Comparison of ENCODE assay signal across 8 cellular contexts in genomic region chr3:9932843-9933560, GRCh38. TPM values are rescaled to one million over a fixed set of nuclear protein-coding genes. Genes with fewer than 3 reads are reported as not detected.
DNase-seq lines count a peak whose midpoint lies in the region; ATAC-seq and TF ChIP-seq lines count a peak whose summit lies in the region.

No MANE protein-coding gene starts in this region.

- H3K79me2 ChIP-seq in PC-9 (ENCODE audit: low read depth) = peaks cover 15% of the 10 kb centered on the region
- no peaks in the 10 kb centered on the region for H3K79me2 ChIP-seq in neural cell (replicated peaks; ENCODE audit: insufficient read depth, low read length)

- H3K4me2 ChIP-seq in PC-9 = peak overlapping the region; percentile 99
- H3K4me2 ChIP-seq in neural cell (ENCODE audit: low read length) = peak overlapping the region; percentile 62

- intact Hi-C loops in PC-9 (cut with micrococcal nuclease; ENCODE audit: unreplicated experiment) = loop anchor here (1.0 to 2.0 kb wide), 3 partner anchors 16 to 140 kb away; partner anchors contain the start of genes ARPC4, IL17RC and TADA3

- H4K20me1 ChIP-seq in PC-9 (ENCODE audit: insufficient read depth) = no peaks in the 10 kb centered on the region
- no peaks in the 10 kb centered on the region for H4K20me1 ChIP-seq in neural cell (ENCODE audit: insufficient read depth)

- peak overlapping the region; percentile 72 for H3K4me3 ChIP-seq in PC-9
- peak overlapping the region; percentile 67 for H3K4me3 ChIP-seq in fibroblast of mammary gland (ENCODE audit: control insufficient read depth, low read depth, low read length)
- H3K4me3 ChIP-seq in neural cell (ENCODE audit: low read length) = peak overlapping the region; percentile 86

- peak; percentile 61 for TF ChIP-seq RAD21 in neural cell (conservative IDR thresholded peaks at IDR 0.05)

- H3K4me3 Mint-ChIP-seq in activated T-cell treated with anti-CD3 and anti-CD28 coated beads, Interleukin-2, amount 50 U/mL, for 72 hours = peak overlapping the region; percentile 95 to 99
- H3K4me3 Mint-ChIP-seq in stimulated activated naive CD8-positive, alpha-beta T cell treated with anti-CD3 and anti-CD28 coated beads, Interleukin-15, Interleukin-2, amounts not matched to agents 100 ng/mL and 50 ng/mL, for 24 hours = peak overlapping the region; percentile 96

- no peak for TF ChIP-seq EP300 in neural cell (conservative IDR thresholded peaks at IDR 0.05; ENCODE audit: poor library complexity, severe bottlenecking)

- H3K9me3 ChIP-seq in PC-9 (ENCODE audit: insufficient read depth, low read depth) (no peaks in the 10 kb centered on the region), neural cell (ENCODE audit: low read length) (no peaks in the 10 kb centered on the region)

- peaks cover 34% of the 10 kb centered on the region for H3K4me1 Mint-ChIP-seq in activated T-cell treated with anti-CD3 and anti-CD28 coated beads, Interleukin-2, amount 50 U/mL, for 72 hours (ENCODE audit: low read depth)
- H3K4me1 Mint-ChIP-seq in stimulated activated naive CD8-positive, alpha-beta T cell treated with anti-CD3 and anti-CD28 coated beads, Interleukin-15, Interleukin-2, amounts not matched to agents 100 ng/mL and 50 ng/mL, for 24 hours (ENCODE audit: low read depth) = peaks cover 41% of the 10 kb centered on the region

- H3K9ac ChIP-seq in neural cell (ENCODE audit: low read length) = peak overlapping the region; percentile 83

- peak overlapping the region; percentile 98 for H3K27ac Mint-ChIP-seq in activated T-cell treated with anti-CD3 and anti-CD28 coated beads, Interleukin-2, amount 50 U/mL, for 72 hours
- H3K27ac Mint-ChIP-seq in stimulated activated naive CD8-positive, alpha-beta T cell treated with anti-CD3 and anti-CD28 coated beads, Interleukin-15, Interleukin-2, amounts not matched to agents 100 ng/mL and 50 ng/mL, for 24 hours = peak overlapping the region; percentile 94

- peak; percentile 79 for TF ChIP-seq CTCF in PC-9 (conservative IDR thresholded peaks at IDR 0.05)
- peak; percentile 61 for TF ChIP-seq CTCF in fibroblast of mammary gland (conservative IDR thresholded peaks at IDR 0.05; ENCODE audit: control insufficient read depth, insufficient read depth, low read depth, low read length)
- TF ChIP-seq CTCF in neural cell (IDR thresholded peaks at IDR 0.05; ENCODE audit: poor library complexity, severe bottlenecking) = peak; percentile 83

- H3F3A ChIP-seq in PC-9 (ENCODE audit: insufficient read depth, low read depth) (peaks cover 17% of the 10 kb centered on the region; the same call in 1 of the 2 replicates), neural cell (ENCODE audit: insufficient read depth, low read length, poor library complexity, severe bottlenecking) (no peaks in the 10 kb centered on the region)

- BruUV-seq in PC-9 (replicated peaks; lab: Mats Ljungman, UMichigan) = TSS peak; percentile 53

- CTCF ChIA-PET in PC-9 (lab: Charles Lee) = interaction anchor here (0.6 to 1.1 kb wide), 18 partner anchors 9 to 580 kb away, joined by 3 to 18 read pairs (median 6); partner anchors contain the start of gene RPUSD3

- H2AFZ ChIP-seq in PC-9 (peak overlapping the region; percentile 90), neural cell (ENCODE audit: low read depth, low read length) (peak overlapping the region; percentile 78)

- ATAC-seq in GM21367 (IDR thresholded peaks at IDR 0.05; ENCODE audit: unreplicated experiment) = peak; percentile 64
- ATAC-seq in activated T-cell treated with anti-CD3 and anti-CD28 coated beads, Interleukin-2, amount 50 U/mL, for 72 hours (replicated peaks in 1 of 2) = peak; percentile 83

- peaks cover 18% of the 10 kb centered on the region for H3K36me3 ChIP-seq in PC-9 (ENCODE audit: low read depth)
- no peaks in the 10 kb centered on the region for H3K36me3 ChIP-seq in neural cell (ENCODE audit: insufficient read depth, low read length)

- peaks cover 0 to 3% of the 10 kb centered on the region in 2 donors for H3K36me3 Mint-ChIP-seq in activated T-cell treated with anti-CD3 and anti-CD28 coated beads, Interleukin-2, amount 50 U/mL, for 72 hours (ENCODE audit: insufficient read depth in 2 of 2)
- peaks cover 21% of the 10 kb centered on the region for H3K36me3 Mint-ChIP-seq in stimulated activated naive CD8-positive, alpha-beta T cell treated with anti-CD3 and anti-CD28 coated beads, Interleukin-15, Interleukin-2, amounts not matched to agents 100 ng/mL and 50 ng/mL, for 24 hours (ENCODE audit: low read depth)

- no peaks in the 10 kb centered on the region for H3K27me3 Mint-ChIP-seq in activated T-cell treated with anti-CD3 and anti-CD28 coated beads, Interleukin-2, amount 50 U/mL, for 72 hours (ENCODE audit: low read depth)
- H3K27me3 Mint-ChIP-seq in stimulated activated naive CD8-positive, alpha-beta T cell treated with anti-CD3 and anti-CD28 coated beads, Interleukin-15, Interleukin-2, amounts not matched to agents 100 ng/mL and 50 ng/mL, for 24 hours = no peaks in the 10 kb centered on the region

- H3K9me2 ChIP-seq in PC-9 (ENCODE audit: insufficient read depth) (no peaks in the 10 kb centered on the region), neural cell (ENCODE audit: insufficient read depth, low read length) (no peaks in the 10 kb centered on the region)

- H3K27me3 ChIP-seq in PC-9 (ENCODE audit: insufficient read depth, low read depth) (no peaks in the 10 kb centered on the region), neural cell (ENCODE audit: insufficient read depth, low read depth, low read length) (no peaks in the 10 kb centered on the region)

- POLR2A ChIA-PET in PC-9 (lab: Charles Lee; ENCODE audit: unreplicated experiment) = interaction anchor here (0.5 to 0.8 kb wide), 5 partner anchors 16 to 293 kb away, joined by 3 to 15 read pairs (median 5); partner anchors contain the start of genes ARPC4 and IL17RC

- peak; percentile 66 for DNase-seq in DMS114 treated with DMSO at 0.1 percent for 48 hours (lab: John Stamatoyannopoulos, UW; ENCODE audit: unreplicated experiment)
- peak in 72 of 76 experiments; percentile 14 to 84 (median 68) for DNase-seq in HUDEP-2 (lab: John Stamatoyannopoulos, UW; ENCODE audit: unreplicated experiment in 76 of 76)
- peak; percentile 48 to 70 for DNase-seq in PC-9
- peak; percentile 90 to 91 for DNase-seq in activated T-cell treated with anti-CD3 and anti-CD28 coated beads, Interleukin-2, amount 50 U/mL, for 72 hours
- DNase-seq in fibroblast of mammary gland (ENCODE audit: low read depth) = peak; percentile 75

- H3K9me3 Mint-ChIP-seq in activated T-cell treated with anti-CD3 and anti-CD28 coated beads, Interleukin-2, amount 50 U/mL, for 72 hours = no peaks in the 10 kb centered on the region
- no peaks in the 10 kb centered on the region for H3K9me3 Mint-ChIP-seq in stimulated activated naive CD8-positive, alpha-beta T cell treated with anti-CD3 and anti-CD28 coated beads, Interleukin-15, Interleukin-2, amounts not matched to agents 100 ng/mL and 50 ng/mL, for 24 hours

- H3K27ac ChIP-seq in PC-9 = peak overlapping the region; percentile 89
- peak overlapping the region; percentile 79 for H3K27ac ChIP-seq in neural cell (ENCODE audit: low read length)

- H3K4me1 ChIP-seq in PC-9 (replicated peaks; ENCODE audit: insufficient read depth) = peaks cover 23% of the 10 kb centered on the region

TF ChIP-seq in neural cell, 6 proteins besides CTCF, POLR2A, EP300 and RAD21 (continues in another document):
- TF ChIP-seq EZH2 (IDR thresholded peaks at IDR 0.05; ENCODE audit: borderline replicate concordance, insufficient read depth, low read length, poor library complexity, severe bottlenecking) (no peak), REST (IDR thresholded peaks at IDR 0.05; ENCODE audit: borderline replicate concordance) (no peak)

RNA-seq across cellular contexts. Expression of gene CRELD1, which starts 0.6 kb away (rescaled TPM):
- 30.7 TPM in 2 replicates for total RNA-seq in PC-9 (2021)
- 10 to 100 TPM; 18.8 to 25.3 TPM for total RNA-seq in activated T-cell treated with anti-CD3 and anti-CD28 coated beads, Interleukin-2, amount 50 U/mL, for 72 hours
- polyA plus RNA-seq in neural cell = 48.9 and 59.8 TPM in 2 replicates
- polyA minus RNA-seq in neural cell = 28.8 and 31.2 TPM in 2 replicates

RNA-seq across cellular contexts. Expression of gene IL17RC, which starts 16.1 kb away (rescaled TPM):
- 45.0 and 54.6 TPM in 2 replicates for total RNA-seq in PC-9 (2021)
- under 1 TPM; 0.41 to 0.93 TPM for total RNA-seq in activated T-cell treated with anti-CD3 and anti-CD28 coated beads, Interleukin-2, amount 50 U/mL, for 72 hours
- polyA plus RNA-seq in neural cell = 0.54 TPM in 1 of 2 replicates, not detected in the other
- polyA minus RNA-seq in neural cell = not detected in 2 replicates

RNA-seq across cellular contexts. Expression of gene PRRT3, which starts 19.2 kb away (rescaled TPM):
- total RNA-seq in PC-9 (2021) = 0.90 and 0.93 TPM in 2 replicates
- total RNA-seq in activated T-cell treated with anti-CD3 and anti-CD28 coated beads, Interleukin-2, amount 50 U/mL, for 72 hours = 10 to 100 TPM in 1 of 2 donors, 1 to 10 TPM in 1; 7.9 to 14.5 TPM
- 2.9 and 4.3 TPM in 2 replicates for polyA plus RNA-seq in neural cell
- 10.0 and 11.7 TPM in 2 replicates for polyA minus RNA-seq in neural cell

RNA-seq across cellular contexts. Expression of gene IL17RE, which starts 30.4 kb away (rescaled TPM):
- total RNA-seq in PC-9 (2021) = 22.7 and 23.8 TPM in 2 replicates
- total RNA-seq in activated T-cell treated with anti-CD3 and anti-CD28 coated beads, Interleukin-2, amount 50 U/mL, for 72 hours = 1 to 10 TPM in 1 of 2 donors, under 1 TPM in 1; 0.94 to 5.5 TPM
- polyA plus RNA-seq in neural cell = 0.52 TPM in 1 of 2 replicates, not detected in the other
- 2.3 TPM in 1 of 2 replicates, not detected in the other for polyA minus RNA-seq in neural cell

RNA-seq across cellular contexts. Expression of gene JAGN1, which starts 42.6 kb away (rescaled TPM):
- total RNA-seq in PC-9 (2021) = 46.7 and 52.4 TPM in 2 replicates
- total RNA-seq in activated T-cell treated with anti-CD3 and anti-CD28 coated beads, Interleukin-2, amount 50 U/mL, for 72 hours = 10 to 100 TPM; 34.6 to 39.4 TPM
- polyA plus RNA-seq in neural cell = 22.5 and 26.5 TPM in 2 replicates
- polyA minus RNA-seq in neural cell = 20.1 and 20.5 TPM in 2 replicates

Comparison
In these comparisons a context has a peak if more than half of its experiments do, and no peak if none do; other contexts are left out.
1. Peak in every context shown above with its lines: DNase-seq, ATAC-seq, H3K4me3 ChIP-seq and H3K27ac ChIP-seq.
2. RNA of gene IL17RC, which starts 16.1 kb away (total RNA-seq): 45.0 to 54.6 TPM in PC-9; 0.41 to 0.93 TPM in activated T-cell treated with anti-CD3 and anti-CD28 coated beads, Interleukin-2, amount 50 U/mL, for 72 hours; every median in the first group is over 10 times any median in the second.